Comparison of ENCODE assay signal across 8 cellular contexts in genomic region chr12:122190842-122191668, GRCh38. TPM values are rescaled to one million over a fixed set of nuclear protein-coding genes. Genes with fewer than 3 reads are reported as not detected.
A peak's percentile ranks its signal among the peaks of the same experiment; 100 is the strongest.
DNase-seq lines count a peak whose midpoint lies in the region; ATAC-seq and TF ChIP-seq lines count a peak whose summit lies in the region.

No MANE protein-coding gene starts in this region.

- H3K27ac ChIP-seq in SJSA1 (no peak overlapping the region), left ventricle myocardium inferior (replicated peaks) (no peak overlapping the region)

- H3K27me3 ChIP-seq in SJSA1 (replicated peaks) (no peaks in the 10 kb centered on the region), left ventricle myocardium inferior (ENCODE audit: low read depth) (peaks cover 19% of the 10 kb centered on the region)

- peak; percentile 87 for DNase-seq in ELF-1 (ENCODE audit: low read depth, low spot score)
- peak; percentile 29 to 59 for DNase-seq in SJSA1 (ENCODE audit: low read depth in 1 of 2, low spot score in 2 of 2)
- peak; percentile 72 for DNase-seq in activated naive CD4-positive, alpha-beta T cell treated with anti-CD3 and anti-CD28 coated beads, Interleukin-2, amount 50 U/mL, for 16 hours
- peak; percentile 48 for DNase-seq in left ventricle myocardium inferior
- DNase-seq in stimulated activated CD4-positive, alpha-beta T cell treated with anti-CD3 and anti-CD28 coated beads, Interleukin-12 subunit alpha, Interleukin-12 subunit beta, amount 100 ng/mL, for 4 hours: peak; percentile 60

- TF ChIP-seq RAD21 in Ishikawa (IDR thresholded peaks at IDR 0.05; ENCODE audit: low read depth): peak; percentile 90

- intact Hi-C loops in left ventricle myocardium inferior (cut with micrococcal nuclease): no loop called here

- H3K36me3 ChIP-seq in SJSA1 (no peaks in the 10 kb centered on the region), left ventricle myocardium inferior (no peaks in the 10 kb centered on the region)

- H3K4me3 ChIP-seq in SJSA1 (no peak overlapping the region), left ventricle myocardium inferior (no peak overlapping the region)

- H3K4me1 ChIP-seq in SJSA1 (replicated peaks): no peaks in the 10 kb centered on the region
- H3K4me1 ChIP-seq in left ventricle myocardium inferior: no peaks in the 10 kb centered on the region

- peak; percentile 79 for TF ChIP-seq CTCF in left ventricle myocardium inferior (IDR thresholded peaks at IDR 0.05; ENCODE audit: borderline replicate concordance)

- no peak for ATAC-seq in HG03159 (IDR thresholded peaks at IDR 0.05; ENCODE audit: unreplicated experiment)
- ATAC-seq in GM21367 (IDR thresholded peaks at IDR 0.05; ENCODE audit: unreplicated experiment): no peak

- TF ChIP-seq EP300 in Ishikawa (IDR thresholded peaks at IDR 0.05; ENCODE audit: borderline replicate concordance): no peak

- no peaks in the 10 kb centered on the region; the same call in 1 of the 2 replicates for H3K9me3 ChIP-seq in SJSA1 (replicated peaks)
- peaks cover 11% of the 10 kb centered on the region for H3K9me3 ChIP-seq in left ventricle myocardium inferior (replicated peaks)

TF ChIP-seq in Ishikawa, 13 proteins besides CTCF, POLR2A, EP300 and RAD21:
- TF ChIP-seq TAF1 (IDR thresholded peaks at IDR 0.05; ENCODE audit: low read depth) (no peak), MAX (IDR thresholded peaks at IDR 0.05) (no peak), CREB1 (IDR thresholded peaks at IDR 0.05; ENCODE audit: low read depth) (no peak), FOXM1 (IDR thresholded peaks at IDR 0.05; ENCODE audit: borderline replicate concordance, low read depth) (no peak), CEBPB (IDR thresholded peaks at IDR 0.05) (no peak), YY1 (IDR thresholded peaks at IDR 0.05; ENCODE audit: low read depth) (no peak)

RNA-seq across cellular contexts. Expression of gene LRRC43, which starts 8.1 kb away (rescaled TPM):
- total RNA-seq in SJSA1 (2014; rRNA removed; shearing (Covaris generic)): not detected in 2 replicates
- 0.74 TPM for total RNA-seq in left ventricle myocardium inferior

RNA-seq across cellular contexts. Expression of gene B3GNT4, which starts 12.5 kb away (rescaled TPM):
- not detected in 2 replicates for total RNA-seq in SJSA1 (2014; rRNA removed; shearing (Covaris generic))
- total RNA-seq in left ventricle myocardium inferior: not detected

RNA-seq across cellular contexts. Expression of gene IL31, which starts 17.0 kb away (rescaled TPM):
- not detected in 2 replicates for total RNA-seq in SJSA1 (2014; rRNA removed; shearing (Covaris generic))
- total RNA-seq in left ventricle myocardium inferior: not detected

RNA-seq across cellular contexts. Expression of gene DIABLO, which starts 34.8 kb away (rescaled TPM):
- total RNA-seq in SJSA1 (2014; rRNA removed; shearing (Covaris generic)): 66.6 and 84.1 TPM in 2 replicates
- total RNA-seq in left ventricle myocardium inferior: 29.7 TPM
